ENCODE assay signal across 14 cellular contexts in genomic region chr5:159913048-159913447, GRCh38. TPM values are rescaled to one million over a fixed set of nuclear protein-coding genes. Genes with fewer than 3 reads are reported as not detected.
DNase-seq lines count a peak whose midpoint lies in the region; ATAC-seq, FAIRE-seq and TF ChIP-seq lines count a peak whose summit lies in the region.
"Had no signal": no experiment of that assay in that cellular context is flagged by ENCODE, and none has a peak within 500 bp of the region (broad histone marks: within the 10 kb centered on the region; RNA-seq: fewer than 3 reads in every experiment).

No MANE protein-coding gene starts in this region.

- CTCF ChIA-PET in MCF 10A (lab: Yijun Ruan, JAX): interaction anchor here (0.9 to 4.8 kb wide), 10 partner anchors 12 to 596 kb away, joined by 3 to 22 read pairs (median 4); no protein-coding TSS in a partner anchor

- peak overlapping the region; percentile 71 for H3K27ac Mint-ChIP-seq in MCF 10A (ENCODE audit: low read depth, unreplicated experiment)

- H3K4me3 ChIP-seq in breast epithelium (no peak overlapping the region), bronchial epithelial cell (ENCODE audit: low read depth, low read length) (no peak overlapping the region), uterus (no peak overlapping the region)

- TF ChIP-seq POLR2A in breast epithelium (IDR thresholded peaks at IDR 0.05) (no peak), uterus (IDR thresholded peaks at IDR 0.05) (no peak)

- no peaks in the 10 kb centered on the region for H3K36me3 ChIP-seq in breast epithelium
- no peaks in the 10 kb centered on the region for H3K36me3 ChIP-seq in bronchial epithelial cell (ENCODE audit: control insufficient read depth, insufficient read depth, low read length)
- H3K36me3 ChIP-seq in uterus: no peaks in the 10 kb centered on the region

- H3K27ac ChIP-seq in breast epithelium (no peak overlapping the region), uterus (peak overlapping the region; percentile 21 to 60)

- H3K9me3 Mint-ChIP-seq in MCF 10A (ENCODE audit: unreplicated experiment): no peaks in the 10 kb centered on the region

- H3K4me1 Mint-ChIP-seq in MCF 10A (ENCODE audit: insufficient read depth, unreplicated experiment): peaks cover 67% of the 10 kb centered on the region

- ATAC-seq in left colon (peak; percentile 28), HG03565 (IDR thresholded peaks at IDR 0.05; ENCODE audit: unreplicated experiment) (no peak)

- no peaks in the 10 kb centered on the region for H3K36me3 Mint-ChIP-seq in MCF 10A (ENCODE audit: insufficient read depth, unreplicated experiment)
- H3K36me3 Mint-ChIP-seq: brain had no signal

- H3K27me3 Mint-ChIP-seq in MCF 10A (ENCODE audit: insufficient read depth, unreplicated experiment): no peaks in the 10 kb centered on the region

- H3K4me1 ChIP-seq in breast epithelium (peaks cover 0 to 4% of the 10 kb centered on the region in 2 donors), uterus (no peaks in the 10 kb centered on the region)

- peak overlapping the region; percentile 13 for H3K4me3 Mint-ChIP-seq in MCF 10A (ENCODE audit: unreplicated experiment)
- H3K4me3 Mint-ChIP-seq: brain had no signal

- H3K27me3 ChIP-seq in breast epithelium (peaks cover 0 to 15% of the 10 kb centered on the region in 2 donors), bronchial epithelial cell (ENCODE audit: control insufficient read depth, insufficient read depth, low read length) (no peaks in the 10 kb centered on the region), uterus (no peaks in the 10 kb centered on the region)

- FAIRE-seq in bronchial epithelial cell (lab: Jason Lieb, UNC) (peak; percentile 23), D721Med (lab: Jason Lieb, UNC) (no peak)
- FAIRE-seq: A204.1 had no signal

- H3K9me3 ChIP-seq in breast epithelium (no peaks in the 10 kb centered on the region), uterus (no peaks in the 10 kb centered on the region)

- TF ChIP-seq CTCF in MCF 10A (IDR thresholded peaks at IDR 0.05; ENCODE audit: unreplicated experiment) (no peak), breast epithelium (IDR thresholded peaks at IDR 0.05) (no peak), bronchial epithelial cell (IDR thresholded peaks at IDR 0.05; ENCODE audit: insufficient read depth, low read length, severe bottlenecking) (no peak), uterus (IDR thresholded peaks at IDR 0.05) (no peak), D721Med (IDR thresholded peaks at IDR 0.05; ENCODE audit: insufficient read depth, missing control alignments) (no peak)

- intact Hi-C loops in MCF 10A (cut with micrococcal nuclease) (loop anchor here (2.0 kb wide), 2 partner anchors 140 to 330 kb away; no protein-coding TSS in a partner anchor), breast epithelium (cut with DNase I; ENCODE audit: low total_unique reads) (no loop called here), left colon (cut with DNase I, micrococcal nuclease) (loop anchor here in 1 of 2 donors (10.0 kb wide), 1 partner anchor 468 kb away; no protein-coding TSS in a partner anchor), uterus (cut with DNase I; ENCODE audit: low total_unique reads) (loop anchor here (10.0 kb wide), 3 partner anchors 138 to 468 kb away; no protein-coding TSS in a partner anchor)

- POLR2A ChIA-PET in MCF 10A (lab: Yijun Ruan, JAX): interaction anchor here (0.5 to 3.4 kb wide), 20 partner anchors 12 to 698 kb away, joined by 3 to 9 read pairs (median 3); partner anchors contain the start of gene TTC1

- DNase-seq in MCF 10A (ENCODE audit: unreplicated experiment) (peak; percentile 99), breast epithelium (ENCODE audit: low spot score in 2 of 2) (no peak), bronchial epithelial cell (ENCODE audit: low read depth) (peak; percentile 72), left colon (no peak), uterus (peak; percentile 41 to 63), NCI-H2196 (lab: John Stamatoyannopoulos, UW; ENCODE audit: unreplicated experiment) (no peak), D721Med (ENCODE audit: insufficient read length, low spot score) (no peak)
- DNase-seq: activated CD8-positive, alpha-beta memory T cell treated with anti-CD3 and anti-CD28 coated beads, Interleukin-2, amount 50 U/mL, for 48 hours; GDM1; NCI-H1436; stimulated activated naive CD4-positive, alpha-beta T cell had no signal

- no TSS peak for BruUV-seq in MCF 10A (replicated peaks; lab: Mats Ljungman, UMichigan)

RNA-seq across cellular contexts. Expression of gene ADRA1B, which starts 3.2 kb away (rescaled TPM):
- total RNA-seq in MCF 10A (2022): 0.14 TPM in 1 of 2 replicates, not detected in the other
- total RNA-seq in breast epithelium: 1 to 10 TPM in 1 of 3 donors, under 1 TPM in 2; 0.33 to 2.9 (median 0.88) TPM
- under 0.01 TPM in 1 of 2 replicates, not detected in the other for total RNA-seq in bronchial epithelial cell
- 1 to 10 TPM; 1.1 to 2.5 TPM for total RNA-seq in left colon
- 1 to 10 TPM in 2 of 4 donors, under 1 TPM in 1, not detected in 1; under 0.01 to 5.2 (median 1.2) TPM for total RNA-seq in uterus

Comparison
In these comparisons a context has a peak if more than half of its experiments do, and no peak if none do; other contexts are left out.
1. DNase-seq: peak in MCF 10A (single experiment), bronchial epithelial cell (single experiment) and uterus (2 of 2); none in breast epithelium (0 of 2), left colon (0 of 2), NCI-H2196 (single experiment) and D721Med (single experiment).
2. H3K27ac ChIP-seq: peak in uterus (2 of 2); none in breast epithelium (0 of 2).